Comparison of ENCODE assay signal across 20 cellular contexts in the genomic region with DNA sequence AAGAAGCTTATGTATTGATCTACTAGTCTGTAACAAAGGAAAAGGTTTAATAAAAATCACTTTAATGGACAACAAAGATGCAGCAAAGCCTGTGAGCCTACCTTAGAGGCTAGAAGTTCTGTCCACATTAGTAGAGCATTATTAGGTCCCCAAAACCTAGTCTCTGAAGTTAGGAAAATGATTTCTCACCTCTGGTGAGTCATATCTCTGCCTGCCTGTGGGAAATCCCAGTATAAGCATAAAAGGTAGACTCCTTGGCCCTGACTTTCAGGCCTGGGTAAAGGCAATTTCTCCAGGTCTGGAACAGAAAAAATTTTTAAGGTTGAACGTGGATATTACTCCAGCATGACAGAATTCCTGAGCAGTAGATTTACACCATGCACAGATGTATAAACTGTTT.
DNase-seq lines count a peak whose midpoint lies in the region; ATAC-seq and TF ChIP-seq lines count a peak whose summit lies in the region.
"Had no signal": no experiment of that assay in that cellular context is flagged by ENCODE, and none has a peak within 500 bp of the region (broad histone marks: within the 10 kb centered on the region; RNA-seq: fewer than 3 reads in every experiment).

No MANE protein-coding gene starts in this region.

- no peak overlapping the region for H3K4me3 ChIP-seq in left ventricle myocardium inferior
- H3K4me3 ChIP-seq in right atrium auricular region, result no peak overlapping the region
- H3K4me3 ChIP-seq: A549, GM23248 had no signal

- no peaks in the 10 kb centered on the region for H3K9me3 ChIP-seq in left ventricle myocardium inferior (replicated peaks)
- H3K9me3 ChIP-seq in right atrium auricular region, result no peaks in the 10 kb centered on the region
- H3K9me3 ChIP-seq: A549 had no signal

- POLR2A ChIA-PET in RWPE1 (lab: Yijun Ruan, JAX; ENCODE audit: low non-redundant PET), result no interaction called here

- H3K4me1 ChIP-seq in left ventricle myocardium inferior (peaks cover 12% of the 10 kb centered on the region), right atrium auricular region (no peaks in the 10 kb centered on the region)

- no peak for TF ChIP-seq CTCF in left ventricle myocardium inferior (IDR thresholded peaks at IDR 0.05; ENCODE audit: borderline replicate concordance)
- TF ChIP-seq CTCF in right atrium auricular region (IDR thresholded peaks at IDR 0.05), result no peak
- TF ChIP-seq CTCF in RWPE1 (conservative IDR thresholded peaks at IDR 0.05; ENCODE audit: low read depth), result no peak

- H3K27ac ChIP-seq in left ventricle myocardium inferior (replicated peaks) (peak overlapping the region; percentile 7), right atrium auricular region (no peak overlapping the region), RWPE1 (no peak overlapping the region)
- H3K27ac ChIP-seq: A549, C4-2B, GM23248 had no signal

- no peak for DNase-seq in left ventricle myocardium inferior
- DNase-seq in right atrium auricular region (ENCODE audit: low spot score), result no peak
- DNase-seq in RWPE1 (ENCODE audit: low spot score), result peak; percentile 6
- peak; percentile 7 for DNase-seq in renal cortical epithelial cell (ENCODE audit: low read depth)
- DNase-seq in cerebellum (ENCODE audit: low spot score), result no peak
- DNase-seq in KG1 (lab: John Stamatoyannopoulos, UW), result no peak
- DNase-seq in SW 1271 (lab: John Stamatoyannopoulos, UW), result no peak
- DNase-seq: activated CD4-positive, alpha-beta T cell treated with anti-CD3 and anti-CD28 coated beads, Interleukin-2, amount 10 ng/mL, durations not matched to agents 7 days and 5 days; activated gamma-delta T cell treated with Interleukin-2 at 50 U/mL for 16 hours; amniotic stem cell; central memory CD4-positive, alpha-beta T cell; GM23248; KBM-7; kidney glomerular epithelial cell; NCI-H510A; stimulated activated CD8-positive, alpha-beta memory T cell treated with anti-CD3 and anti-CD28 coated beads, Interleukin-4, amount 100 ng/mL, for 48 hours; T-cell had no signal

- H3K36me3 ChIP-seq in left ventricle myocardium inferior (no peaks in the 10 kb centered on the region), right atrium auricular region (no peaks in the 10 kb centered on the region)

- ATAC-seq in HG02759 (IDR thresholded peaks at IDR 0.05; ENCODE audit: unreplicated experiment), result peak; percentile 53
- ATAC-seq: A549, T-cell had no signal

- intact Hi-C loops in left ventricle myocardium inferior (cut with micrococcal nuclease), result no loop called here

- CTCF ChIA-PET in RWPE1 (lab: Yijun Ruan, JAX), result interaction anchor here (0.6 kb wide), 1 partner anchor 469 kb away, joined by 3 read pairs; no protein-coding TSS in a partner anchor

- H3K27me3 ChIP-seq in left ventricle myocardium inferior (ENCODE audit: low read depth) (no peaks in the 10 kb centered on the region), right atrium auricular region (no peaks in the 10 kb centered on the region)

Comparison
In these comparisons a context has a peak if more than half of its experiments do, and no peak if none do; other contexts are left out.
1. DNase-seq: peak in RWPE1 (single experiment) and renal cortical epithelial cell (single experiment); none in left ventricle myocardium inferior (single experiment), right atrium auricular region (single experiment), cerebellum (single experiment), KG1 (single experiment) and SW 1271 (0 of 2).